In genomic region chr4:38179690-38180299, GRCh38 we compare ENCODE assay signal across 8 cellular contexts.
DNase-seq lines count a peak whose midpoint lies in the region; ATAC-seq, FAIRE-seq and TF ChIP-seq lines count a peak whose summit lies in the region.

No MANE protein-coding gene starts in this region.

- H3K4me1 ChIP-seq in kidney (ENCODE audit: control insufficient read depth in 1 of 2, insufficient read depth in 1 of 2, low read depth in 1 of 2, low read length in 2 of 2): peaks cover 0 to 3% of the 10 kb centered on the region in 2 donors

- H3K36me3 ChIP-seq in BJ (ENCODE audit: control insufficient read depth, insufficient read depth, low read length) (no peaks in the 10 kb centered on the region), kidney (ENCODE audit: control insufficient read depth in 1 of 2, insufficient read depth in 2 of 2, low read length in 2 of 2) (no peaks in the 10 kb centered on the region)

- peak; percentile 51 for ATAC-seq in GM21528 (IDR thresholded peaks at IDR 0.05; ENCODE audit: low FRiP score, unreplicated experiment)
- ATAC-seq in GM18907 (IDR thresholded peaks at IDR 0.05; ENCODE audit: unreplicated experiment): no peak

- intact Hi-C loops in kidney (cut with DNase I): loop anchor here (2.0 kb wide), 1 partner anchor 551 kb away; no protein-coding TSS in a partner anchor

- H3K27me3 ChIP-seq in BJ (ENCODE audit: control insufficient read depth, insufficient read depth, low read length): no peaks in the 10 kb centered on the region

- H3K4me3 ChIP-seq in BJ (ENCODE audit: low read depth, low read length) (no peak overlapping the region), kidney (ENCODE audit: low read length in 2 of 2) (no peak overlapping the region)

- TF ChIP-seq CTCF in BJ (IDR thresholded peaks at IDR 0.05; ENCODE audit: insufficient read depth, low read depth, low read length): peak; percentile 88
- TF ChIP-seq CTCF in kidney (IDR thresholded peaks at IDR 0.05; ENCODE audit: borderline replicate concordance, extremely low read depth, insufficient read depth): peak; percentile 98

- POLR2A ChIA-PET in BJ (lab: Charles Lee): no interaction called here

- H3K9ac ChIP-seq in kidney (ENCODE audit: low read length in 2 of 2): no peak overlapping the region

- CTCF ChIA-PET in BJ (lab: Yijun Ruan, JAX): interaction anchor here (0.6 to 5.3 kb wide), 51 partner anchors 9 to 682 kb away, joined by 3 to 60 read pairs (median 4); partner anchors contain the start of gene TLR10

- H3K27ac ChIP-seq in caudate nucleus (ENCODE audit: low read depth, low read length) (no peak overlapping the region), kidney (ENCODE audit: low read depth in 2 of 2, low read length in 2 of 2) (no peak overlapping the region)

- DNase-seq in BJ (ENCODE audit: low read depth) (no peak), NCI-H2107 treated with DMSO at 0.1 percent for 48 hours (lab: John Stamatoyannopoulos, UW; ENCODE audit: unreplicated experiment) (peak; percentile 80), caudate nucleus (lab: John Stamatoyannopoulos, UW) (peak in 56 of 61 donors; percentile 4 to 86 (median 50)), kidney (peak; percentile 78)
- peak; percentile 72 for DNase-seq in activated CD4-positive, CD25-positive, alpha-beta regulatory T cell treated with anti-CD3 and anti-CD28 coated beads, Interleukin-2, amount 50 U/mL, for 72 hours
- peak in 3 of 4 experiments; percentile 49 to 60 (median 51) for DNase-seq in stimulated activated CD4-positive, alpha-beta T cell treated with anti-CD3 and anti-CD28 coated beads, Interleukin-1b, Interleukin-23, amount 100 ng/mL, for 24 hours (ENCODE audit: low read depth in 4 of 4, low spot score in 1 of 4)

- no peak for FAIRE-seq in kidney (lab: Jason Lieb, UNC)

- H3K9me3 ChIP-seq in kidney (ENCODE audit: control insufficient read depth in 1 of 2, low read length in 2 of 2): no peaks in the 10 kb centered on the region
